ENCODE assay signal across 11 cellular contexts in genomic region chr6:84546427-84546914, GRCh38.
DNase-seq lines count a peak whose midpoint lies in the region; TF ChIP-seq lines count a peak whose summit lies in the region.
"Had no signal": no experiment of that assay in that cellular context is flagged by ENCODE, and none has a peak within 500 bp of the region (broad histone marks: within the 10 kb centered on the region; RNA-seq: fewer than 3 reads in every experiment).

No MANE protein-coding gene starts in this region.

- H3K4me3 ChIP-seq in AG09309 (ENCODE audit: control insufficient read depth, low read depth, low read length) (no peak overlapping the region), astrocyte of the spinal cord (ENCODE audit: low read depth, low read length) (no peak overlapping the region)
- H3K4me3 ChIP-seq: ovary had no signal

- peak; percentile 27 for DNase-seq in AG09309 (ENCODE audit: low read depth)
- peak; percentile 22 for DNase-seq in M059J (ENCODE audit: low read depth)
- DNase-seq in astrocyte of the spinal cord (ENCODE audit: low read depth, low spot score): peak; percentile 52
- DNase-seq in left kidney (ENCODE audit: low read depth, low spot score): peak; percentile 34
- DNase-seq in GDM1 (lab: John Stamatoyannopoulos, UW): no peak
- no peak for DNase-seq in activated CD4-positive, alpha-beta T cell treated with anti-CD3 and anti-CD28 coated beads, Interleukin-2, amount 50 U/mL, for 4 hours
- DNase-seq in RKO (ENCODE audit: low spot score): no peak
- DNase-seq in D341Med (ENCODE audit: low spot score): no peak
- DNase-seq: Kasumi-1, NCI-H2107, ovary had no signal

- no peak for TF ChIP-seq CTCF in AG09309 (IDR thresholded peaks at IDR 0.05; ENCODE audit: control insufficient read depth, insufficient read depth, low read depth, low read length, missing control alignments)
- no peak for TF ChIP-seq CTCF in astrocyte of the spinal cord (IDR thresholded peaks at IDR 0.05; ENCODE audit: low read depth, low read length)

- in situ Hi-C loops in astrocyte of the spinal cord (cut with HindIII; ENCODE audit: low sequenced_read_pairs): no loop called here

Comparison
In these comparisons a context has a peak if more than half of its experiments do, and no peak if none do; other contexts are left out.
1. DNase-seq: peak in AG09309 (single experiment), M059J (single experiment), astrocyte of the spinal cord (single experiment) and left kidney (single experiment); none in GDM1 (single experiment), activated CD4-positive, alpha-beta T cell treated with anti-CD3 and anti-CD28 coated beads, Interleukin-2, amount 50 U/mL, for 4 hours (0 of 2), RKO (single experiment) and D341Med (single experiment).